Comparison of ENCODE assay signal across 22 cellular contexts in genomic region chr5:124139995-124140394, GRCh38.
"Had no signal": no experiment of that assay in that cellular context is flagged by ENCODE, and none has a peak within 500 bp of the region (broad histone marks: within the 10 kb centered on the region; RNA-seq: fewer than 3 reads in every experiment).

No MANE protein-coding gene starts in this region.

- ATAC-seq: gastrocnemius medialis; left lung; lower lobe of right lung; natural killer cell; sciatic nerve; stimulated activated memory B cell treated with anti-CD40 and anti-IgM and Interleukin-4, amounts not matched to agents 10 μg/mL and 1 μg/mL and 100 μg/mL, for 72 hours; stimulated activated naive CD8-positive, alpha-beta T cell treated with anti-CD3 and anti-CD28 coated beads, Interleukin-15, Interleukin-2, amounts not matched to agents 100 U/mL and 50 U/mL, for 24 hours had no signal

- H3K9ac ChIP-seq: parathyroid adenoma had no signal

- FAIRE-seq: colon, kidney had no signal

- DNase-seq: dorsolateral prefrontal cortex; effector CD4-positive, alpha-beta T cell; gastrocnemius medialis; head of caudate nucleus; kidney; left lung; lower lobe of right lung; natural killer cell; stimulated activated CD4-positive, alpha-beta T cell treated with anti-CD3 and anti-CD28 coated beads, Interleukin-2, amount 100 ng/mL, for 24 hours; stimulated activated CD4-positive, alpha-beta T cell treated with anti-CD3 and anti-CD28 coated beads, Interleukin-4, amount 100 ng/mL, for 24 hours; stimulated activated naive CD8-positive, alpha-beta T cell treated with anti-CD3 and anti-CD28 coated beads, Interleukin-15, Interleukin-2, amounts not matched to agents 100 U/mL and 50 U/mL, for 24 hours; substantia nigra; testis; tibial artery had no signal

- H3K27me3 ChIP-seq: dorsolateral prefrontal cortex, gastrocnemius medialis, hepatocyte, left lung, testis, tibial artery had no signal

- H3K27ac Mint-ChIP-seq: memory B cell; natural killer cell; progenitor cell of endocrine pancreas; stimulated activated memory B cell treated with anti-CD40 and anti-IgM and Interleukin-4, amounts not matched to agents 10 μg/mL and 1 μg/mL and 100 μg/mL, for 72 hours; type B pancreatic cell had no signal

- H3K36me3 ChIP-seq: gastrocnemius medialis, left lung, lower lobe of right lung, tibial artery had no signal

- H3K4me1 Mint-ChIP-seq: memory B cell, natural killer cell had no signal

- H3K27ac ChIP-seq: gastrocnemius medialis, hepatocyte, left lung, lower lobe of right lung, parathyroid adenoma, testis, tibial artery had no signal

- H3K27me3 Mint-ChIP-seq: memory B cell; progenitor cell of endocrine pancreas; stimulated activated memory B cell treated with anti-CD40 and anti-IgM and Interleukin-4, amounts not matched to agents 10 μg/mL and 1 μg/mL and 100 μg/mL, for 72 hours; type B pancreatic cell had no signal

- H3K4me3 Mint-ChIP-seq: memory B cell; natural killer cell; stimulated activated memory B cell treated with anti-CD40 and anti-IgM and Interleukin-4, amounts not matched to agents 10 μg/mL and 1 μg/mL and 100 μg/mL, for 72 hours; type B pancreatic cell had no signal

- H3K4me1 ChIP-seq: gastrocnemius medialis, left lung, lower lobe of right lung, parathyroid adenoma, testis, tibial artery had no signal

- H2AFZ ChIP-seq: hepatocyte, parathyroid adenoma had no signal

- H3K4me3 ChIP-seq: dorsolateral prefrontal cortex, gastrocnemius medialis, hepatocyte, left lung, lower lobe of right lung, testis, tibial artery had no signal

- H3K4me2 ChIP-seq: hepatocyte had no signal

- H3K9me3 ChIP-seq: gastrocnemius medialis, lower lobe of right lung, testis, tibial artery had no signal

- H3K79me2 ChIP-seq: hepatocyte, parathyroid adenoma had no signal
